In the genomic region with DNA sequence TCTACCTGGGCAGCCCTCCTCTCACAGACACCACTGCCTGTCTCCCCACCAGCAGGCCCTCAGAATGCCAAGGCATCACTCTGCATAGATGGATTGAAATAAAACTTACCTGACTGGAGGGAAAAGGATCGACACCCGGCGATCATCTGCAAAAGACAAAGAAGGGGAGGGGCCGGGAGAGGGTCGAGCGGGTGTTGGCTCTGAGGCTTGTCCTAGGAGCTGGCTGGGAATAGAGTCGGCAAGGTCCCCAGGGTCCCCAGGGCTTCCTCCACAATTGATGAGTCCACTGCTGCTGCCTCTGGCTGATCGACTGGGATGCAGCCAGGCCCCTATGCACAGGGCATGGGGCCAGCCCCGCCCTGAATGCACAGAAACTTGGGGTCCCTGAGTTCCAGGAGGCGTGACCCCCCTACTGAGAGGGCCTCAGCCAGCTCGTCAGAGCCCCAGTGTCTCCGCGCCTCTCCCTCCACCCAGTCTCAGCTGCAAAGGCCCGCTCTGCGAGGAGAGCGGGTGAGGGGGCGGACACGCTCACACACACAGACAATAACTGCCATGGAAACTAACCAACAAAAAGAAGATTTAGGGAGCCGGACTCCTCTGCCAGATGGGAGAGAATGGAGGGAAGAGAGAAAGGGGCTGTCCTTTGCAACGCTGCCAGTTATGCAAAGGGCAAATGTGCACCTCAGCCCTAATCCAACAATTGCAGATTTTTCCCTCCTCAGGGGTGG, we compare ENCODE assay signal across 1 cellular context.
TF ChIP-seq lines count a peak whose summit lies in the region.

A gene with protein sequence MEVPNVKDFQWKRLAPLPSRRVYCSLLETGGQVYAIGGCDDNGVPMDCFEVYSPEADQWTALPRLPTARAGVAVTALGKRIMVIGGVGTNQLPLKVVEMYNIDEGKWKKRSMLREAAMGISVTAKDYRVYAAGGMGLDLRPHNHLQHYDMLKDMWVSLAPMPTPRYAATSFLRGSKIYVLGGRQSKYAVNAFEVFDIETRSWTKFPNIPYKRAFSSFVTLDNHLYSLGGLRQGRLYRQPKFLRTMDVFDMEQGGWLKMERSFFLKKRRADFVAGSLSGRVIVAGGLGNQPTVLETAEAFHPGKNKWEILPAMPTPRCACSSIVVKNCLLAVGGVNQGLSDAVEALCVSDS (minus strand): TSS at position 499 of the 728 bp plus-strand sequence. CDS start 13,318 bp downstream, outside the sequence.

TF ChIP-seq in GM12878, 131 proteins besides CTCF, POLR2A, EP300 and RAD21 (continued from another document):
- TF ChIP-seq HCFC1 (IDR thresholded peaks at IDR 0.05; ENCODE audit: low read length) (no peak), EGR1 (IDR thresholded peaks at IDR 0.05; ENCODE audit: borderline replicate concordance in 1 of 2, low read depth in 2 of 2, low read length in 2 of 2) (peak in 1 of 2 experiments; percentile 9; a peak in 1 of 3 replicates), MEF2A (IDR thresholded peaks at IDR 0.05; ENCODE audit: insufficient read depth, low read depth, low read length) (no peak), ZSCAN29 (IDR thresholded peaks at IDR 0.05) (no peak), MYC (IDR thresholded peaks at IDR 0.05; ENCODE audit: insufficient read depth, insufficient read length, insufficient replicate concordance, low read length, severe bottlenecking) (no peak), IKZF1 (conservative IDR thresholded peaks at IDR 0.05) (0 out of 2 replicates have a peak, but pooled peaks have one; percentile 37), BMI1 (IDR thresholded peaks at IDR 0.05; ENCODE audit: borderline replicate concordance) (no peak)
- TF ChIP-seq, protein P1, sequence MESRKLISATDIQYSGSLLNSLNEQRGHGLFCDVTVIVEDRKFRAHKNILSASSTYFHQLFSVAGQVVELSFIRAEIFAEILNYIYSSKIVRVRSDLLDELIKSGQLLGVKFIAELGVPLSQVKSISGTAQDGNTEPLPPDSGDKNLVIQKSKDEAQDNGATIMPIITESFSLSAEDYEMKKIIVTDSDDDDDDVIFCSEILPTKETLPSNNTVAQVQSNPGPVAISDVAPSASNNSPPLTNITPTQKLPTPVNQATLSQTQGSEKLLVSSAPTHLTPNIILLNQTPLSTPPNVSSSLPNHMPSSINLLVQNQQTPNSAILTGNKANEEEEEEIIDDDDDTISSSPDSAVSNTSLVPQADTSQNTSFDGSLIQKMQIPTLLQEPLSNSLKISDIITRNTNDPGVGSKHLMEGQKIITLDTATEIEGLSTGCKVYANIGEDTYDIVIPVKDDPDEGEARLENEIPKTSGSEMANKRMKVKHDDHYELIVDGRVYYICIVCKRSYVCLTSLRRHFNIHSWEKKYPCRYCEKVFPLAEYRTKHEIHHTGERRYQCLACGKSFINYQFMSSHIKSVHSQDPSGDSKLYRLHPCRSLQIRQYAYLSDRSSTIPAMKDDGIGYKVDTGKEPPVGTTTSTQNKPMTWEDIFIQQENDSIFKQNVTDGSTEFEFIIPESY (IDR thresholded peaks at IDR 0.05), result peak; percentile 79; the same call in 1 of the 2 replicates
- TF ChIP-seq, protein P2, sequence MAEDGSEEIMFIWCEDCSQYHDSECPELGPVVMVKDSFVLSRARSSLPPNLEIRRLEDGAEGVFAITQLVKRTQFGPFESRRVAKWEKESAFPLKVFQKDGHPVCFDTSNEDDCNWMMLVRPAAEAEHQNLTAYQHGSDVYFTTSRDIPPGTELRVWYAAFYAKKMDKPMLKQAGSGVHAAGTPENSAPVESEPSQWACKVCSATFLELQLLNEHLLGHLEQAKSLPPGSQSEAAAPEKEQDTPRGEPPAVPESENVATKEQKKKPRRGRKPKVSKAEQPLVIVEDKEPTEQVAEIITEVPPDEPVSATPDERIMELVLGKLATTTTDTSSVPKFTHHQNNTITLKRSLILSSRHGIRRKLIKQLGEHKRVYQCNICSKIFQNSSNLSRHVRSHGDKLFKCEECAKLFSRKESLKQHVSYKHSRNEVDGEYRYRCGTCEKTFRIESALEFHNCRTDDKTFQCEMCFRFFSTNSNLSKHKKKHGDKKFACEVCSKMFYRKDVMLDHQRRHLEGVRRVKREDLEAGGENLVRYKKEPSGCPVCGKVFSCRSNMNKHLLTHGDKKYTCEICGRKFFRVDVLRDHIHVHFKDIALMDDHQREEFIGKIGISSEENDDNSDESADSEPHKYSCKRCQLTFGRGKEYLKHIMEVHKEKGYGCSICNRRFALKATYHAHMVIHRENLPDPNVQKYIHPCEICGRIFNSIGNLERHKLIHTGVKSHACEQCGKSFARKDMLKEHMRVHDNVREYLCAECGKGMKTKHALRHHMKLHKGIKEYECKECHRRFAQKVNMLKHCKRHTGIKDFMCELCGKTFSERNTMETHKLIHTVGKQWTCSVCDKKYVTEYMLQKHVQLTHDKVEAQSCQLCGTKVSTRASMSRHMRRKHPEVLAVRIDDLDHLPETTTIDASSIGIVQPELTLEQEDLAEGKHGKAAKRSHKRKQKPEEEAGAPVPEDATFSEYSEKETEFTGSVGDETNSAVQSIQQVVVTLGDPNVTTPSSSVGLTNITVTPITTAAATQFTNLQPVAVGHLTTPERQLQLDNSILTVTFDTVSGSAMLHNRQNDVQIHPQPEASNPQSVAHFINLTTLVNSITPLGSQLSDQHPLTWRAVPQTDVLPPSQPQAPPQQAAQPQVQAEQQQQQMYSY (CRISPR knock-in tag; IDR thresholded peaks at IDR 0.05), result no peak
- TF ChIP-seq, protein P3, sequence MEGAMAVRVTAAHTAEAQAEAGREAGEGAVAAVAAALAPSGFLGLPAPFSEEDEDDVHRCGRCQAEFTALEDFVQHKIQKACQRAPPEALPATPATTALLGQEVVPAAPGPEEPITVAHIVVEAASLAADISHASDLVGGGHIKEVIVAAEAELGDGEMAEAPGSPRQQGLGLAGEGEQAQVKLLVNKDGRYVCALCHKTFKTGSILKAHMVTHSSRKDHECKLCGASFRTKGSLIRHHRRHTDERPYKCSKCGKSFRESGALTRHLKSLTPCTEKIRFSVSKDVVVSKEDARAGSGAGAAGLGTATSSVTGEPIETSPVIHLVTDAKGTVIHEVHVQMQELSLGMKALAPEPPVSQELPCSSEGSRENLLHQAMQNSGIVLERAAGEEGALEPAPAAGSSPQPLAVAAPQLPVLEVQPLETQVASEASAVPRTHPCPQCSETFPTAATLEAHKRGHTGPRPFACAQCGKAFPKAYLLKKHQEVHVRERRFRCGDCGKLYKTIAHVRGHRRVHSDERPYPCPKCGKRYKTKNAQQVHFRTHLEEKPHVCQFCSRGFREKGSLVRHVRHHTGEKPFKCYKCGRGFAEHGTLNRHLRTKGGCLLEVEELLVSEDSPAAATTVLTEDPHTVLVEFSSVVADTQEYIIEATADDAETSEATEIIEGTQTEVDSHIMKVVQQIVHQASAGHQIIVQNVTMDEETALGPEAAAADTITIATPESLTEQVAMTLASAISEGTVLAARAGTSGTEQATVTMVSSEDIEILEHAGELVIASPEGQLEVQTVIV (IDR thresholded peaks at IDR 0.05; ENCODE audit: borderline replicate concordance, partially characterized antibody), result no peak
TF ChIP-seq in GM12878: peak in this region for 3.
